Comparison of ENCODE assay signal across 8 cellular contexts in the genomic region with DNA sequence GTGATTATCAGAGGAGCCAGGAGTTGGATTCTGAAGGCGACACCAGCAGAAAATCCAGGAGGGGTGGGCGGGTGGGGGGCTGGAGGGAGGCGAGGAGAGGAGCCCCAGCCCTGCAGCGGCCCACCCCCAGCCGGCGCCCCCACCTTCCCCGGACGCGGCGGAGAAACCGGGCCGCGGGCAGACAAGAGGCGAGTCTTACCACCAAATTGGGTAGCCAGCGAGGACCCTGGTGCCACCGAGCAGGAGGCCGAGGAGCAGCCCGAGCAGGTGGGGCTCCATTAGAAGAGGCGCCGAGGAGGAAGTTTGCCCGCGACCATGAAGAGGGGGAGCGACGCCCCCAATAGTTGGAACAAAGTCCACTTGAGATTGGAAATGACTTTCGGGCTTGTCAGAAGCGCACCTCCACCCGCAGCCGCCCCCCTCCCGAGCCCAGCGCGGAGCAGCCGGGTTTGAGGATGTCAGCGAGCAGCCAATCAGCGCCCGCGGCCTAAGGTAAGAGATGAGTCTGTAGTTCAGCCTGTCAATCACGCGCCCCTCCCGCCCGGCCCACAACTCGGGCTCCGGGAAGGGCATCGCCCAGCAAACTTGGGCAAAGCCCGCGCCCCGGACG.
DNase-seq lines count a peak whose midpoint lies in the region; ATAC-seq lines count a peak whose summit lies in the region.

A gene with protein sequence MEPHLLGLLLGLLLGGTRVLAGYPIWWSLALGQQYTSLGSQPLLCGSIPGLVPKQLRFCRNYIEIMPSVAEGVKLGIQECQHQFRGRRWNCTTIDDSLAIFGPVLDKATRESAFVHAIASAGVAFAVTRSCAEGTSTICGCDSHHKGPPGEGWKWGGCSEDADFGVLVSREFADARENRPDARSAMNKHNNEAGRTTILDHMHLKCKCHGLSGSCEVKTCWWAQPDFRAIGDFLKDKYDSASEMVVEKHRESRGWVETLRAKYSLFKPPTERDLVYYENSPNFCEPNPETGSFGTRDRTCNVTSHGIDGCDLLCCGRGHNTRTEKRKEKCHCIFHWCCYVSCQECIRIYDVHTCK (minus strand): TSS at position 374 of the 610 bp plus-strand sequence. CDS start 95 bp downstream, at position 279.

- no peak within 1 kb of the TSS for H3K27ac ChIP-seq in iPS-18a (ENCODE audit: low read length)

- peak; percentile 52 for DNase-seq in DMS53 treated with DMSO at 0.1 percent for 48 hours (lab: John Stamatoyannopoulos, UW; ENCODE audit: unreplicated experiment)
- DNase-seq in NCI-H526 treated with DMSO at 0.1 percent for 48 hours (lab: John Stamatoyannopoulos, UW), result peak; percentile 31
- DNase-seq in activated effector memory CD4-positive, alpha-beta T cell treated with Interleukin-2 at 50 U/mL for 16 hours, result peak; percentile 25
- DNase-seq in stimulated activated CD4-positive, alpha-beta T cell treated with anti-CD3 and anti-CD28 coated beads, Interleukin-4, amount 100 ng/mL, for 24 hours, result peak; percentile 50

- peaks cover 88% of the 10 kb centered on the region for H3K27me3 ChIP-seq in iPS-18a (ENCODE audit: control insufficient read depth, insufficient read depth, low read length)

- H3K36me3 ChIP-seq in iPS-18a (ENCODE audit: control insufficient read depth, low read depth, low read length), result no peaks in the 10 kb centered on the region

- H3K4me3 ChIP-seq in iPS-18a (ENCODE audit: low read length), result peak within 1 kb of the TSS; percentile 66

- no peaks in the 10 kb centered on the region for H3K9me3 ChIP-seq in iPS-18a (ENCODE audit: control insufficient read depth, low read depth, low read length)

- H3K4me1 ChIP-seq in iPS-18a (ENCODE audit: control insufficient read depth, low read depth, low read length), result peaks cover 41% of the 10 kb centered on the region

- ATAC-seq in HG03439 (IDR thresholded peaks at IDR 0.05; ENCODE audit: unreplicated experiment), result no peak
- no peak for ATAC-seq in HG02623 (IDR thresholded peaks at IDR 0.05; ENCODE audit: unreplicated experiment)
- ATAC-seq in HG03442 (IDR thresholded peaks at IDR 0.05; ENCODE audit: unreplicated experiment), result no peak

- peak within 1 kb of the TSS; percentile 19 for H3K9ac ChIP-seq in iPS-18a (ENCODE audit: low read length)
